8 cellular contexts compared by ENCODE assay signal in genomic region chr19:43983912-43984686, GRCh38. TPM values are rescaled to one million over a fixed set of nuclear protein-coding genes. Genes with fewer than 3 reads are reported as not detected.
A peak's percentile ranks its signal among the peaks of the same experiment; 100 is the strongest.
DNase-seq lines count a peak whose midpoint lies in the region; ATAC-seq lines count a peak whose summit lies in the region.

Gene ZNF155 (plus strand): TSS chr19:43984188. CDS start chr19:43988544, 4,356 bp downstream.

- H3K27me3 Mint-ChIP-seq in activated CD4-positive, alpha-beta T cell treated with anti-CD3 and anti-CD28 coated beads, Interleukin-2, amount 10 ng/mL, durations not matched to agents 24 days and 14 days, result no peaks in the 10 kb centered on the region

- intact Hi-C loops in activated CD4-positive, alpha-beta T cell treated with anti-CD3 and anti-CD28 coated beads, Interleukin-2, amount 10 ng/mL, durations not matched to agents 24 days and 14 days (cut with micrococcal nuclease), result loop anchor here (1.0 to 5.0 kb wide), 6 partner anchors 18 to 129 kb away; partner anchors contain the start of genes ZNF221, ZNF222, ZNF224 and ZNF225

- peaks cover 26% of the 10 kb centered on the region for H3K36me3 Mint-ChIP-seq in activated CD4-positive, alpha-beta T cell treated with anti-CD3 and anti-CD28 coated beads, Interleukin-2, amount 10 ng/mL, durations not matched to agents 24 days and 14 days (ENCODE audit: low read depth)

- peak; percentile 90 for ATAC-seq in HG03159 (IDR thresholded peaks at IDR 0.05; ENCODE audit: unreplicated experiment)

- H3K4me1 Mint-ChIP-seq in activated CD4-positive, alpha-beta T cell treated with anti-CD3 and anti-CD28 coated beads, Interleukin-2, amount 10 ng/mL, durations not matched to agents 24 days and 14 days, result peaks cover 8% of the 10 kb centered on the region

- peak; percentile 61 for DNase-seq in activated gamma-delta T cell treated with Interleukin-2 at 50 U/mL for 16 hours
- DNase-seq in activated gamma-delta T cell (lab: John Stamatoyannopoulos, UW), result no peak
- DNase-seq in NCI-H510A treated with DMSO at 0.1 percent for 48 hours (lab: John Stamatoyannopoulos, UW), result peak; percentile 89
- DNase-seq in activated CD4-positive, alpha-beta T cell treated with anti-CD3 and anti-CD28 coated beads, Interleukin-2, amount 10 ng/mL, durations not matched to agents 24 days and 14 days, result peak; percentile 91
- peak; percentile 98 for DNase-seq in dermis blood vessel endothelial cell
- DNase-seq in left kidney (ENCODE audit: low read depth, low spot score), result peak; percentile 99
- peak; percentile 39 to 59 (median 50) for DNase-seq in stimulated activated CD4-positive, alpha-beta T cell treated with anti-CD3 and anti-CD28 coated beads, Interleukin-1b, Interleukin-23, amount 100 ng/mL, for 24 hours (ENCODE audit: low read depth in 4 of 4, low spot score in 1 of 4)

- peaks cover 23% of the 10 kb centered on the region for H3K9me3 Mint-ChIP-seq in activated CD4-positive, alpha-beta T cell treated with anti-CD3 and anti-CD28 coated beads, Interleukin-2, amount 10 ng/mL, durations not matched to agents 24 days and 14 days

- H3K4me3 Mint-ChIP-seq in activated CD4-positive, alpha-beta T cell treated with anti-CD3 and anti-CD28 coated beads, Interleukin-2, amount 10 ng/mL, durations not matched to agents 24 days and 14 days, result peak within 1 kb of the TSS; percentile 97

- H3K27ac Mint-ChIP-seq in activated CD4-positive, alpha-beta T cell treated with anti-CD3 and anti-CD28 coated beads, Interleukin-2, amount 10 ng/mL, durations not matched to agents 24 days and 14 days, result peak within 1 kb of the TSS; percentile 93

RNA-seq across cellular contexts. Expression of gene ZNF155, which starts in this region (rescaled TPM):
- total RNA-seq in activated CD4-positive, alpha-beta T cell treated with anti-CD3 and anti-CD28 coated beads, Interleukin-2, amount 10 ng/mL, durations not matched to agents 24 days and 14 days, result 4.6 and 6.6 TPM in 2 replicates
- 6.6 and 9.5 TPM in 2 replicates for total RNA-seq in dermis blood vessel endothelial cell
